30 cellular contexts compared by ENCODE assay signal in genomic region chr13:43984292-43984691, GRCh38.
"Had no signal": no experiment of that assay in that cellular context is flagged by ENCODE, and none has a peak within 500 bp of the region (broad histone marks: within the 10 kb centered on the region; RNA-seq: fewer than 3 reads in every experiment).

No MANE protein-coding gene starts in this region.

- H3K4me3 ChIP-seq: lower lobe of right lung, psoas muscle, skin epidermis, stomach, testis, thyroid gland, upper lobe of right lung had no signal

- H3K79me2 ChIP-seq: parathyroid adenoma had no signal

- FAIRE-seq: urothelium cell line had no signal

- H3K36me3 Mint-ChIP-seq: immature natural killer cell; naive thymus-derived CD8-positive, alpha-beta T cell; stimulated activated naive B cell treated with anti-CD40 and anti-IgM and Interleukin-4, amounts not matched to agents 10 μg/mL and 1 μg/mL and 100 μg/mL, for 72 hours had no signal

- H3K9ac ChIP-seq: parathyroid adenoma had no signal

- H3K4me1 ChIP-seq: lower lobe of right lung, stomach, upper lobe of right lung had no signal

- H3K9me3 ChIP-seq: lower lobe of right lung, neutrophil, psoas muscle, stomach, testis, thyroid gland, upper lobe of right lung had no signal

- DNase-seq: hypothalamus; immature natural killer cell; islet precursor cell; kidney glomerular epithelial cell; left cardiac atrium; lower lobe of right lung; mammary epithelial cell; mesenchymal stem cell; naive thymus-derived CD8-positive, alpha-beta T cell; occipital lobe; psoas muscle; stimulated activated CD4-positive, alpha-beta T cell treated with anti-CD3 and anti-CD28 coated beads, Interleukin-12 subunit alpha, Interleukin-12 subunit beta, amount 100 ng/mL, for 4 hours; stimulated activated CD4-positive, alpha-beta T cell treated with anti-CD3 and anti-CD28 coated beads, Interleukin-15, amount 100 ng/mL, for 24 hours; stimulated activated CD4-positive, alpha-beta T cell treated with anti-CD3 and anti-CD28 coated beads, Interleukin-2, amount 100 ng/mL, for 24 hours; stimulated activated CD4-positive, alpha-beta T cell treated with anti-CD3 and anti-CD28 coated beads, Interleukin-4, amount 100 ng/mL, for 1 hour; stimulated activated naive B cell treated with anti-CD40 and anti-IgM and Interleukin-4, amounts not matched to agents 10 μg/mL and 1 μg/mL and 100 μg/mL, for 72 hours; stimulated activated naive CD8-positive, alpha-beta T cell treated with anti-CD3 and anti-CD28 coated beads, Interleukin-15, Interleukin-2, amounts not matched to agents 100 U/mL and 50 U/mL, for 24 hours; stomach; testis; thyroid gland; trophoblast cell; upper lobe of right lung had no signal

- H2AFZ ChIP-seq: parathyroid adenoma had no signal

- H3K27ac Mint-ChIP-seq: immature natural killer cell; naive thymus-derived CD8-positive, alpha-beta T cell; stimulated activated naive B cell treated with anti-CD40 and anti-IgM and Interleukin-4, amounts not matched to agents 10 μg/mL and 1 μg/mL and 100 μg/mL, for 72 hours had no signal

- H3K27me3 ChIP-seq: neutrophil, stomach, testis, thyroid gland, upper lobe of right lung had no signal

- H3K9me3 Mint-ChIP-seq: immature natural killer cell; naive thymus-derived CD8-positive, alpha-beta T cell; nephron; neural crest cell; stimulated activated naive B cell treated with anti-CD40 and anti-IgM and Interleukin-4, amounts not matched to agents 10 μg/mL and 1 μg/mL and 100 μg/mL, for 72 hours had no signal

- H3K4me3 Mint-ChIP-seq: immature natural killer cell; naive thymus-derived CD8-positive, alpha-beta T cell; nephron; neural crest cell; stimulated activated naive B cell treated with anti-CD40 and anti-IgM and Interleukin-4, amounts not matched to agents 10 μg/mL and 1 μg/mL and 100 μg/mL, for 72 hours had no signal

- H3K4me1 Mint-ChIP-seq: immature natural killer cell; naive thymus-derived CD8-positive, alpha-beta T cell; stimulated activated naive B cell treated with anti-CD40 and anti-IgM and Interleukin-4, amounts not matched to agents 10 μg/mL and 1 μg/mL and 100 μg/mL, for 72 hours had no signal

- H3K36me3 ChIP-seq: lower lobe of right lung, neutrophil, stomach, thyroid gland, upper lobe of right lung had no signal

- H3K27ac ChIP-seq: lower lobe of right lung, neutrophil, psoas muscle, skin epidermis, stomach, testis, thyroid gland, upper lobe of right lung had no signal

- ATAC-seq: left cardiac atrium; left lobe of liver; lower lobe of right lung; naive thymus-derived CD8-positive, alpha-beta T cell; psoas muscle; sciatic nerve; stimulated activated naive B cell treated with anti-CD40 and anti-IgM and Interleukin-4, amounts not matched to agents 10 μg/mL and 1 μg/mL and 100 μg/mL, for 72 hours; stimulated activated naive CD8-positive, alpha-beta T cell treated with anti-CD3 and anti-CD28 coated beads, Interleukin-15, Interleukin-2, amounts not matched to agents 100 U/mL and 50 U/mL, for 24 hours; upper lobe of right lung had no signal

- H3K27me3 Mint-ChIP-seq: stimulated activated naive B cell treated with anti-CD40 and anti-IgM and Interleukin-4, amounts not matched to agents 10 μg/mL and 1 μg/mL and 100 μg/mL, for 72 hours had no signal
